ENCODE assay signal across 10 cellular contexts in genomic region chr3:64291345-64291744, GRCh38.
DNase-seq lines count a peak whose midpoint lies in the region; ATAC-seq and TF ChIP-seq lines count a peak whose summit lies in the region.
"Had no signal": no experiment of that assay in that cellular context is flagged by ENCODE, and none has a peak within 500 bp of the region (broad histone marks: within the 10 kb centered on the region; RNA-seq: fewer than 3 reads in every experiment).

No MANE protein-coding gene starts in this region.

- peak overlapping the region; percentile 3 for H4K91ac ChIP-seq in mesenchymal stem cell (ENCODE audit: low read length)

- H3K36me3 Mint-ChIP-seq in activated CD8-positive, alpha-beta T cell treated with anti-CD3 and anti-CD28 coated beads, Interleukin-2, amount 10 ng/mL, durations not matched to agents 7 days and 5 days (ENCODE audit: low read depth), result no peaks in the 10 kb centered on the region
- H3K36me3 Mint-ChIP-seq: activated naive CD4-positive, alpha-beta T cell treated with anti-CD3 and anti-CD28 coated beads, Interleukin-2, amount 50 U/mL, for 72 hours had no signal

- H3K27me3 ChIP-seq in mesenchymal stem cell (ENCODE audit: control insufficient read depth in 1 of 2, insufficient read depth in 1 of 2, low read length in 2 of 2) (no peaks in the 10 kb centered on the region), mesendoderm (ENCODE audit: insufficient read depth, low read length, poor library complexity) (no peaks in the 10 kb centered on the region)

- no peak overlapping the region for H4K5ac ChIP-seq in mesendoderm (ENCODE audit: low read length)

- TF ChIP-seq POLR2A in NB4 (IDR thresholded peaks at IDR 0.05; ENCODE audit: extremely low read depth, insufficient read length), result no peak

- H3K36me3 ChIP-seq in mesenchymal stem cell (ENCODE audit: control insufficient read depth in 1 of 2, insufficient read depth in 2 of 2, low read depth in 1 of 2, low read length in 2 of 2) (no peaks in the 10 kb centered on the region), mesendoderm (ENCODE audit: control insufficient read depth, insufficient read depth, low read length) (no peaks in the 10 kb centered on the region)

- H3K18ac ChIP-seq in mesenchymal stem cell (ENCODE audit: low read depth in 1 of 2, low read length in 2 of 2) (peak overlapping the region in 1 of 2 experiments; percentile 90), mesendoderm (ENCODE audit: low read length) (no peak overlapping the region)

- H3K4me2 ChIP-seq in mesenchymal stem cell (ENCODE audit: low read length, poor library complexity, severe bottlenecking) (no peak overlapping the region), mesendoderm (ENCODE audit: low read length) (no peak overlapping the region)

- DNase-seq in AG08395 (ENCODE audit: low spot score) (peak; percentile 78), NB4 (ENCODE audit: low read depth) (peak; percentile 68), coronary artery (ENCODE audit: low spot score) (peak; percentile 81), mesenchymal stem cell (peak; percentile 92), NCI-H2227 (lab: John Stamatoyannopoulos, UW; ENCODE audit: unreplicated experiment) (no peak), mesendoderm (no peak), NCI-H82 (lab: John Stamatoyannopoulos, UW) (no peak)
- DNase-seq in activated CD8-positive, alpha-beta T cell treated with anti-CD3 and anti-CD28 coated beads, Interleukin-2, amount 10 ng/mL, durations not matched to agents 7 days and 5 days, result no peak

- H2BK15ac ChIP-seq in mesenchymal stem cell (ENCODE audit: low read depth, poor library complexity, severe bottlenecking) (no peak overlapping the region), mesendoderm (replicated peaks; ENCODE audit: low read depth) (no peak overlapping the region)

- no peaks in the 10 kb centered on the region for H3K79me1 ChIP-seq in mesenchymal stem cell (replicated peaks; ENCODE audit: low read length, poor library complexity, severe bottlenecking)
- H3K79me1 ChIP-seq in mesendoderm (ENCODE audit: low read length), result no peaks in the 10 kb centered on the region

- peak overlapping the region in 1 of 2 experiments; percentile 42 for H2BK12ac ChIP-seq in mesenchymal stem cell (ENCODE audit: low read length in 2 of 2)

- H3K4me3 ChIP-seq in NB4 (ENCODE audit: low read depth, low read length) (no peak overlapping the region), coronary artery (no peak overlapping the region), mesenchymal stem cell (ENCODE audit: insufficient read depth in 1 of 2, low read depth in 1 of 2, low read length in 2 of 2) (peak overlapping the region in 1 of 2 experiments; percentile 52), mesendoderm (ENCODE audit: low read length) (no peak overlapping the region)

- CTCF ChIA-PET in activated CD8-positive, alpha-beta T cell treated with anti-CD3 and anti-CD28 coated beads, Interleukin-2, amount 10 ng/mL, durations not matched to agents 7 days and 5 days (lab: Charles Lee), result no interaction called here

- no peaks in the 10 kb centered on the region for H3K27me3 Mint-ChIP-seq in activated CD8-positive, alpha-beta T cell treated with anti-CD3 and anti-CD28 coated beads, Interleukin-2, amount 10 ng/mL, durations not matched to agents 7 days and 5 days (ENCODE audit: low read depth)

- POLR2A ChIA-PET in activated CD8-positive, alpha-beta T cell treated with anti-CD3 and anti-CD28 coated beads, Interleukin-2, amount 10 ng/mL, durations not matched to agents 7 days and 5 days (lab: Charles Lee), result no interaction called here

- no peaks in the 10 kb centered on the region for H3K9me3 ChIP-seq in mesenchymal stem cell (ENCODE audit: control insufficient read depth, low read length)

- no peak overlapping the region for H3K23ac ChIP-seq in mesenchymal stem cell (ENCODE audit: low read length in 2 of 2)
- no peak overlapping the region for H3K23ac ChIP-seq in mesendoderm (ENCODE audit: low read length)

- no peaks in the 10 kb centered on the region for H3K4me1 Mint-ChIP-seq in activated CD8-positive, alpha-beta T cell treated with anti-CD3 and anti-CD28 coated beads, Interleukin-2, amount 10 ng/mL, durations not matched to agents 7 days and 5 days (ENCODE audit: low read depth)

- H2BK120ac ChIP-seq in mesenchymal stem cell (ENCODE audit: low read depth, low read length), result no peak overlapping the region
- no peak overlapping the region for H2BK120ac ChIP-seq in mesendoderm (ENCODE audit: low read depth, low read length)

- H2AFZ ChIP-seq in mesenchymal stem cell (ENCODE audit: low read depth, low read length), result peak overlapping the region; percentile 29

- H3K4me1 ChIP-seq in mesenchymal stem cell (ENCODE audit: control insufficient read depth, insufficient read depth, low read depth, low read length), result peaks cover 6% of the 10 kb centered on the region
- no peaks in the 10 kb centered on the region for H3K4me1 ChIP-seq in mesendoderm (ENCODE audit: control insufficient read depth, low read depth, low read length)

- H3K9ac ChIP-seq in mesenchymal stem cell (ENCODE audit: low read length) (peak overlapping the region; percentile 73), mesendoderm (ENCODE audit: low read length) (no peak overlapping the region)

- H3K79me2 ChIP-seq in mesendoderm (ENCODE audit: control insufficient read depth, insufficient read depth, low read length), result no peaks in the 10 kb centered on the region

- no peak overlapping the region for H3K4me3 Mint-ChIP-seq in activated CD8-positive, alpha-beta T cell treated with anti-CD3 and anti-CD28 coated beads, Interleukin-2, amount 10 ng/mL, durations not matched to agents 7 days and 5 days

- H3K27ac Mint-ChIP-seq in activated CD8-positive, alpha-beta T cell treated with anti-CD3 and anti-CD28 coated beads, Interleukin-2, amount 10 ng/mL, durations not matched to agents 7 days and 5 days, result no peak overlapping the region
- H3K27ac Mint-ChIP-seq: activated naive CD4-positive, alpha-beta T cell treated with anti-CD3 and anti-CD28 coated beads, Interleukin-2, amount 50 U/mL, for 72 hours had no signal

- no peak for ATAC-seq in activated CD8-positive, alpha-beta T cell treated with anti-CD3 and anti-CD28 coated beads, Interleukin-2, amount 10 ng/mL, durations not matched to agents 7 days and 5 days
- ATAC-seq: activated naive CD4-positive, alpha-beta T cell treated with anti-CD3 and anti-CD28 coated beads, Interleukin-2, amount 50 U/mL, for 72 hours had no signal

- no peak overlapping the region for H2BK5ac ChIP-seq in mesenchymal stem cell (ENCODE audit: low read depth, low read length, poor library complexity, severe bottlenecking)
- H2BK5ac ChIP-seq in mesendoderm (ENCODE audit: low read length), result no peak overlapping the region

- peak overlapping the region in 1 of 2 donors; percentile 70 for H3K27ac ChIP-seq in coronary artery
- peak overlapping the region; percentile 18 for H3K27ac ChIP-seq in mesenchymal stem cell (ENCODE audit: low read length, poor library complexity, severe bottlenecking)
- no peak overlapping the region for H3K27ac ChIP-seq in mesendoderm (ENCODE audit: low read depth, low read length)
- H3K27ac ChIP-seq: C4-2B had no signal

- no peak overlapping the region for H4K8ac ChIP-seq in mesenchymal stem cell (ENCODE audit: low read length)
- no peak overlapping the region for H4K8ac ChIP-seq in mesendoderm (ENCODE audit: low read depth, low read length)

- H2AK5ac ChIP-seq in mesenchymal stem cell (ENCODE audit: low read length, severe bottlenecking), result no peak overlapping the region
- H2AK5ac ChIP-seq in mesendoderm (ENCODE audit: low read length), result no peak overlapping the region

- TF ChIP-seq CTCF in NB4 (IDR thresholded peaks at IDR 0.05; ENCODE audit: low read depth, low read length), result no peak
- TF ChIP-seq CTCF in coronary artery (IDR thresholded peaks at IDR 0.05), result no peak

- H3K4ac ChIP-seq in mesenchymal stem cell (ENCODE audit: low read depth in 1 of 2, low read length in 2 of 2) (peak overlapping the region in 1 of 2 experiments; percentile 26), mesendoderm (ENCODE audit: low read depth, low read length) (no peak overlapping the region)

- no peaks in the 10 kb centered on the region for H3K9me3 Mint-ChIP-seq in activated CD8-positive, alpha-beta T cell treated with anti-CD3 and anti-CD28 coated beads, Interleukin-2, amount 10 ng/mL, durations not matched to agents 7 days and 5 days (ENCODE audit: insufficient read depth)

- no peak overlapping the region for H3K56ac ChIP-seq in mesendoderm (ENCODE audit: low read length)

- WGBS in mesenchymal stem cell, result 10% methylated on average over 3 of the region's 3 CpGs
- no CpG with 5 or more reads among the region's 3 CpGs for WGBS in mesendoderm (ENCODE audit: extremely low coverage, insufficient coverage, low lambda C conversion rate)

- H3K14ac ChIP-seq in mesenchymal stem cell (ENCODE audit: low read length in 2 of 2), result no peak overlapping the region

Comparison
In these comparisons a context has a peak if more than half of its experiments do, and no peak if none do; other contexts are left out.
1. DNase-seq: peak in AG08395 (single experiment), NB4 (single experiment), coronary artery (single experiment) and mesenchymal stem cell (single experiment); none in NCI-H2227 (single experiment), mesendoderm (single experiment), NCI-H82 (single experiment) and activated CD8-positive, alpha-beta T cell treated with anti-CD3 and anti-CD28 coated beads, Interleukin-2, amount 10 ng/mL, durations not matched to agents 7 days and 5 days (single experiment).